Comparison of ENCODE assay signal across 10 cellular contexts in genomic region chr13:44713793-44714469, GRCh38.
DNase-seq lines count a peak whose midpoint lies in the region; ATAC-seq and TF ChIP-seq lines count a peak whose summit lies in the region.
"Had no signal": no experiment of that assay in that cellular context is flagged by ENCODE, and none has a peak within 500 bp of the region (broad histone marks: within the 10 kb centered on the region; RNA-seq: fewer than 3 reads in every experiment).

No MANE protein-coding gene starts in this region.

- TF ChIP-seq CTCF in epithelial cell of proximal tubule (conservative IDR thresholded peaks at IDR 0.05; ENCODE audit: low read depth, low read length) (no peak), osteoblast (IDR thresholded peaks at IDR 0.05; ENCODE audit: extremely low read depth, low read depth, low read length) (no peak)

- H3K36me3 ChIP-seq in osteoblast (ENCODE audit: insufficient read depth, low read length), result no peaks in the 10 kb centered on the region

- peak overlapping the region; percentile 88 for H3K27ac ChIP-seq in osteoblast (ENCODE audit: low read depth, low read length)

- peaks cover 48% of the 10 kb centered on the region for H3K4me1 ChIP-seq in osteoblast (ENCODE audit: insufficient read depth, low read length)

- DNase-seq in Daoy (ENCODE audit: low read depth) (peak; percentile 90), RPMI7951 (ENCODE audit: low read depth) (peak; percentile 97), epithelial cell of proximal tubule (ENCODE audit: low read depth) (peak; percentile 79), osteoblast (ENCODE audit: insufficient read length, low spot score, missing footprints) (peak; percentile 90), NCI-H2081 treated with DMSO at 0.1 percent for 48 hours (lab: John Stamatoyannopoulos, UW) (no peak), NCI-H446 treated with DMSO at 0.1 percent for 48 hours (lab: John Stamatoyannopoulos, UW) (no peak)
- DNase-seq: activated CD8-positive, alpha-beta T cell treated with anti-CD3 and anti-CD28 coated beads, Interleukin-2, amount 10 ng/mL, durations not matched to agents 7 days and 5 days; GF-D8 had no signal

- ATAC-seq in GM19324 (IDR thresholded peaks at IDR 0.05; ENCODE audit: low FRiP score, unreplicated experiment), result no peak
- ATAC-seq in HG02852 (IDR thresholded peaks at IDR 0.05; ENCODE audit: unreplicated experiment), result no peak
- ATAC-seq: activated CD8-positive, alpha-beta T cell treated with anti-CD3 and anti-CD28 coated beads, Interleukin-2, amount 10 ng/mL, durations not matched to agents 7 days and 5 days had no signal

- H3K79me2 ChIP-seq in osteoblast (ENCODE audit: insufficient read depth, low read length), result no peaks in the 10 kb centered on the region

- H3K4me2 ChIP-seq in osteoblast (ENCODE audit: insufficient read depth, low read length), result peak overlapping the region; percentile 63

- H2AFZ ChIP-seq in osteoblast (ENCODE audit: low read length), result no peak overlapping the region

- H3K27me3 ChIP-seq in osteoblast (ENCODE audit: insufficient read depth, low read length), result no peaks in the 10 kb centered on the region

- H4K20me1 ChIP-seq in osteoblast (ENCODE audit: insufficient read depth, low read length), result no peaks in the 10 kb centered on the region

- no peaks in the 10 kb centered on the region for H3K9me3 ChIP-seq in osteoblast (ENCODE audit: low read depth, low read length)

- no peak overlapping the region for H3K4me3 ChIP-seq in epithelial cell of proximal tubule (ENCODE audit: low read depth, low read length)
- peak overlapping the region; percentile 24 for H3K4me3 ChIP-seq in osteoblast (ENCODE audit: insufficient read depth, low read length)

Comparison
In these comparisons a context has a peak if more than half of its experiments do, and no peak if none do; other contexts are left out.
1. DNase-seq: peak in Daoy (single experiment), RPMI7951 (single experiment), epithelial cell of proximal tubule (single experiment) and osteoblast (single experiment); none in NCI-H2081 treated with DMSO at 0.1 percent for 48 hours (single experiment) and NCI-H446 treated with DMSO at 0.1 percent for 48 hours (single experiment).